ENCODE assay signal across 7 cellular contexts in genomic region chr22:38388506-38389427, GRCh38.
DNase-seq lines count a peak whose midpoint lies in the region; ATAC-seq and TF ChIP-seq lines count a peak whose summit lies in the region.
"Not testable (repeated sequence)": the region's sequence is repeated elsewhere in the genome, so short reads cannot be mapped to it uniquely, and the experiment has no call there.

No MANE protein-coding gene starts in this region.

- not testable (repeated sequence) for H4K20me1 ChIP-seq in DOHH2 (ENCODE audit: control insufficient read depth, insufficient read depth, low read depth, low read length)

- WGBS in HUES64, result 62% methylated on average over 3 of the region's 6 CpGs

- H3K36me3 ChIP-seq in DOHH2 (ENCODE audit: control insufficient read depth, low read length); HUES64 (ENCODE audit: insufficient read depth, low read length); left lung; neutrophil: not testable (repeated sequence)

- TF ChIP-seq CTCF in DOHH2 (IDR thresholded peaks at IDR 0.05; ENCODE audit: low read depth, low read length, poor library complexity, severe bottlenecking); left lung (IDR thresholded peaks at IDR 0.05); neutrophil (IDR thresholded peaks at IDR 0.05): not testable (repeated sequence)

- peak overlapping the region; percentile 10; the same call in 1 of the 2 replicates for H3K4me3 ChIP-seq in DOHH2 (ENCODE audit: low read length)
- H3K4me3 ChIP-seq in HUES64 (ENCODE audit: low read length); left lung; neutrophil (ENCODE audit: low read depth in 1 of 2, low read length in 1 of 2): not testable (repeated sequence)

- peak overlapping the region; percentile 60 for H3K4me3 Mint-ChIP-seq in activated T-helper 17 cell treated with anti-CD3 and anti-CD28 coated beads, Interleukin-2, amount 50 U/mL, for 72 hours

- peaks cover 20% of the 10 kb centered on the region for H3K4me1 Mint-ChIP-seq in activated T-helper 17 cell treated with anti-CD3 and anti-CD28 coated beads, Interleukin-2, amount 50 U/mL, for 72 hours

- H3K27me3 ChIP-seq in DOHH2 (ENCODE audit: control insufficient read depth, low read length); HUES64 (ENCODE audit: insufficient read depth, low read length); left lung; neutrophil: not testable (repeated sequence)

- not testable (repeated sequence) for H3K27ac ChIP-seq in DOHH2 (ENCODE audit: low read depth, low read length); left lung
- H3K27ac ChIP-seq in HUES64 (ENCODE audit: low read depth, low read length), result peak overlapping the region; percentile 66; the same call in 1 of the 2 replicates
- peak overlapping the region; percentile 52 for H3K27ac ChIP-seq in neutrophil

- not testable (repeated sequence) for H3K9ac ChIP-seq in HUES64 (ENCODE audit: low read depth, low read length)

- DNase-seq in RPMI8226 (peak; percentile 82), epidermal melanocyte (ENCODE audit: insufficient read length, low spot score) (peak; percentile 16)
- DNase-seq in left lung, result not testable (repeated sequence)

- H3F3A ChIP-seq in DOHH2 (ENCODE audit: control insufficient read depth, insufficient read depth), result not testable (repeated sequence)

- H3K36me3 Mint-ChIP-seq in activated T-helper 17 cell treated with anti-CD3 and anti-CD28 coated beads, Interleukin-2, amount 50 U/mL, for 72 hours (ENCODE audit: low read depth), result not testable (repeated sequence)

- H3K4me1 ChIP-seq in DOHH2 (ENCODE audit: control insufficient read depth, low read length), result peaks cover 45% of the 10 kb centered on the region
- peaks cover 51% of the 10 kb centered on the region for H3K4me1 ChIP-seq in HUES64 (ENCODE audit: insufficient read depth, low read length)
- peaks cover 4 to 22% of the 10 kb centered on the region in 2 donors for H3K4me1 ChIP-seq in left lung
- H3K4me1 ChIP-seq in neutrophil (ENCODE audit: control insufficient read depth in 1 of 2, insufficient read depth in 1 of 2, low read depth in 1 of 2, low read length in 1 of 2), result peaks cover 9 to 32% of the 10 kb centered on the region in 2 experiments

- H3K79me2 ChIP-seq in DOHH2 (ENCODE audit: control insufficient read depth, low read length), result peaks cover 63% of the 10 kb centered on the region

- not testable (repeated sequence) for H3K9me2 ChIP-seq in DOHH2 (replicated peaks; ENCODE audit: control insufficient read depth, low read length)

- not testable (repeated sequence) for H3K27me3 Mint-ChIP-seq in activated T-helper 17 cell treated with anti-CD3 and anti-CD28 coated beads, Interleukin-2, amount 50 U/mL, for 72 hours

- H3K27ac Mint-ChIP-seq in activated T-helper 17 cell treated with anti-CD3 and anti-CD28 coated beads, Interleukin-2, amount 50 U/mL, for 72 hours, result peak overlapping the region; percentile 71

- H3K9me3 Mint-ChIP-seq in activated T-helper 17 cell treated with anti-CD3 and anti-CD28 coated beads, Interleukin-2, amount 50 U/mL, for 72 hours, result not testable (repeated sequence)

- intact Hi-C loops in left lung (cut with DNase I), result not testable (repeated sequence)

- peak overlapping the region; percentile 30; the same call in 1 of the 2 replicates for H3K4me2 ChIP-seq in DOHH2 (ENCODE audit: low read length)

- not testable (repeated sequence) for H3K9me3 ChIP-seq in DOHH2 (ENCODE audit: control insufficient read depth, insufficient read depth, low read length); HUES64 (ENCODE audit: insufficient read depth, low read depth, low read length); left lung; neutrophil

- ATAC-seq in activated T-helper 17 cell treated with anti-CD3 and anti-CD28 coated beads, Interleukin-2, amount 50 U/mL, for 72 hours (replicated peaks), result peak; percentile 53
- peak; percentile 22 for ATAC-seq in left lung
